26 cellular contexts compared by ENCODE assay signal in genomic region chr15:95713315-95713714, GRCh38.
"Had no signal": no experiment of that assay in that cellular context is flagged by ENCODE, and none has a peak within 500 bp of the region (broad histone marks: within the 10 kb centered on the region; RNA-seq: fewer than 3 reads in every experiment).

No MANE protein-coding gene starts in this region.

- H3K27ac ChIP-seq: coronary artery, heart right ventricle, left lung, suprapubic skin, thyroid gland had no signal

- DNase-seq: dermis blood vessel endothelial cell; effector memory CD4-positive, alpha-beta T cell; foreskin melanocyte; glutamatergic neuron; heart right ventricle; hippocampal formation; left cardiac atrium; left lung; mesendoderm; midbrain; naive thymus-derived CD8-positive, alpha-beta T cell; occipital lobe; ovary; stimulated activated CD4-positive, alpha-beta T cell treated with anti-CD3 and anti-CD28 coated beads, Interleukin-12 subunit alpha, Interleukin-12 subunit beta, amount 100 ng/mL, for 4 hours; stimulated activated CD4-positive, alpha-beta T cell treated with anti-CD3 and anti-CD28 coated beads, Interleukin-1b, Interleukin-23, amount 100 ng/mL, for 48 hours; stimulated activated CD4-positive, alpha-beta T cell treated with anti-CD3 and anti-CD28 coated beads, Interleukin-4, amount 100 ng/mL, for 1 hour; stimulated activated CD8-positive, alpha-beta memory T cell treated with anti-CD3 and anti-CD28 coated beads, Interleukin-4, amount 100 ng/mL, for 48 hours; stimulated activated naive CD4-positive, alpha-beta T cell; stimulated activated naive CD8-positive, alpha-beta T cell treated with anti-CD3 and anti-CD28 coated beads, Interleukin-15, amount 100 ng/mL, for 72 hours; thyroid gland had no signal

- H3K9me3 ChIP-seq: esophagus muscularis mucosa, heart right ventricle, left lung, ovary, suprapubic skin, thyroid gland had no signal

- H3K4me3 ChIP-seq: coronary artery, esophagus muscularis mucosa, heart right ventricle, left lung, ovary, smooth muscle cell, suprapubic skin, thyroid gland had no signal

- H3K27me3 ChIP-seq: esophagus muscularis mucosa, heart right ventricle, left lung, ovary, suprapubic skin, thyroid gland had no signal

- H3K4me1 ChIP-seq: left lung, suprapubic skin, thyroid gland had no signal

- FAIRE-seq: endothelial cell of umbilical vein, islet of Langerhans had no signal

- H3K36me3 ChIP-seq: esophagus muscularis mucosa, heart right ventricle, left lung, ovary, suprapubic skin, thyroid gland had no signal
